ENCODE assay signal across 1 cellular context in the genomic region with DNA sequence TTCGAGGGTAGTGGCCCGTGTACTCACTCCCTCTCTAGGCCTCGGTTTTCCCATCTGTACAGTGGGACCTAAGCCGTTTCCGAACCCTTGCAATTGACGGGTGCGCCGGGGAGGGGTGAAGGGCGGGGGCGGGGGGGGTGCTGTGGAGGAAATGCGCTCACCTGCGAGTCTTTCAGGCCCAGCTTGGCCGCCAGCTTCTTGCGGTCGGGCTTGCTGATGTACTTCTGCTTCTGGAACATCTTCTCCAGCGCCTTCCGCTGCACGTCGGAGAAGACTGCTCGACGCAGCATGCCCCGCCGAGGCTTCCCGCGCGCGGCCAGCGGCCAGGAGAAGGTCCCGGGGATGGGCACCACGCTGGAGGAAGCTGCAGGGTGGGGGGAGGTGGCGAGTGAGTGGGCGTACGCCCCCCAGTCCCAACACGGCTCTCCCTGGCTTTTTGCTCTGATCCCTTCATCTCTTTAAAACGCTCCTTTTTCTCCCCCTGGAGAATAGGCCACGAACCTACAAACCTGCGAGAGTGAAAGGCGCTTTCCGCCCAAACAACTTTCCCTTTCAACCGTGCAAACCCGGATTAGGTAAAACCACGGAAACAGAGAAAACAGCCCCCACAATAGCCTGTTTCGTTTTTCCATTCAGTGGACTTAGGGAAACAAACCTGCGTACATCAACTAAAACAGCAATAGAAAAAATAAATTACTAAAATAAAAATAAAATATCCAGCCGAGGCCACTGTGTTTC.
TF ChIP-seq lines count a peak whose summit lies in the region.

No MANE protein-coding gene starts in this region.

TF ChIP-seq in HepG2, 621 proteins besides CTCF, POLR2A, EP300 and RAD21:
- TF ChIP-seq, protein P1, sequence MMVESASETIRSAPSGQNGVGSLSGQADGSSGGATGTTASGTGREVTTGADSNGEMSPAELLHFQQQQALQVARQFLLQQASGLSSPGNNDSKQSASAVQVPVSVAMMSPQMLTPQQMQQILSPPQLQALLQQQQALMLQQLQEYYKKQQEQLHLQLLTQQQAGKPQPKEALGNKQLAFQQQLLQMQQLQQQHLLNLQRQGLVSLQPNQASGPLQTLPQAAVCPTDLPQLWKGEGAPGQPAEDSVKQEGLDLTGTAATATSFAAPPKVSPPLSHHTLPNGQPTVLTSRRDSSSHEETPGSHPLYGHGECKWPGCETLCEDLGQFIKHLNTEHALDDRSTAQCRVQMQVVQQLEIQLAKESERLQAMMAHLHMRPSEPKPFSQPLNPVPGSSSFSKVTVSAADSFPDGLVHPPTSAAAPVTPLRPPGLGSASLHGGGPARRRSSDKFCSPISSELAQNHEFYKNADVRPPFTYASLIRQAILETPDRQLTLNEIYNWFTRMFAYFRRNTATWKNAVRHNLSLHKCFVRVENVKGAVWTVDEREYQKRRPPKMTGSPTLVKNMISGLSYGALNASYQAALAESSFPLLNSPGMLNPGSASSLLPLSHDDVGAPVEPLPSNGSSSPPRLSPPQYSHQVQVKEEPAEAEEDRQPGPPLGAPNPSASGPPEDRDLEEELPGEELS (CRISPR knock-in tag; IDR thresholded peaks at IDR 0.05) = no peak
- TF ChIP-seq PHF20 (CRISPR knock-in tag; IDR thresholded peaks at IDR 0.05) (no peak), ZNF629 (CRISPR knock-in tag; conservative IDR thresholded peaks at IDR 0.05) (peak; percentile 58)
TF ChIP-seq in HepG2: peak in this region for 1.
